In the genomic region with DNA sequence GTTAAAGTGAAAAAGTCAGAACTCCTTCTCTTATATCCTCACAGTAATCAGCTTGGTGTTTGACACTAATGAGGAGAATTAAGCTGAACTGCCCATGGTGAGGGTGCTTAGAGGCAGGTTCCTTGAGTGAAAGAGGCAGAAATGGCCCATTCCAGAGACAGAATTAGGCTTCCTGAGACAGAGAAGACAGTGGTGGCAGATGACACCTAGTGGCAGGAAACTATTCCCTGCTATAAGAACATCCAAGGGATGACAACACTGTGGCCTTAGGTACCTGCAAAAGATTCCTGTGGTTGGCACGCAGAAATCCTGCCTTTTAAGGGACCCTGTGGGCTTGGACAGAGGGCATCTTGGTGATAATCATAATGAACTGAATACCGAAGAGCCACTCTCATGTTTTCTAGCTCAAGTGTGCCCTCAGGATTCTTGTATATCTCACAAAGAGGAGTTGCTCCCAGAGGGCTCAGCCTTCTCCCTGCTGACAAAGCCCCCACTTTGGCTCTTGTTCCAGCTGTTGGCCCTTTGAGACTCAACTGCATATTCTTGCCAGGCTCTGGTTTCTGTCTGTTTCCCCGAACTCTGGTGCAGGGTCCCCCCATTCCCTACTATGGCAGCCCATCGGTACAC, we compare ENCODE assay signal across 9 cellular contexts. TPM values are rescaled to one million over a fixed set of nuclear protein-coding genes. Genes with fewer than 3 reads are reported as not detected.
A peak's percentile ranks its signal among the peaks of the same experiment; 100 is the strongest.
DNase-seq lines count a peak whose midpoint lies in the region; ATAC-seq, FAIRE-seq and TF ChIP-seq lines count a peak whose summit lies in the region.
"Had no signal": no experiment of that assay in that cellular context is flagged by ENCODE, and none has a peak within 500 bp of the region (broad histone marks: within the 10 kb centered on the region; RNA-seq: fewer than 3 reads in every experiment).

No MANE protein-coding gene starts in this region.

- H3K9me3 Mint-ChIP-seq in neural progenitor cell = peaks cover 4% of the 10 kb centered on the region

- H3K4me3 Mint-ChIP-seq in neural progenitor cell = no peak overlapping the region

- H3K36me3 ChIP-seq in neural progenitor cell = no peaks in the 10 kb centered on the region

- no peak overlapping the region for H3K9ac ChIP-seq in neural progenitor cell

- H3K4me3 ChIP-seq in neural progenitor cell = no peak overlapping the region

- no peaks in the 10 kb centered on the region for H3K4me1 Mint-ChIP-seq in neural progenitor cell

- no peaks in the 10 kb centered on the region for H3K4me1 ChIP-seq in neural progenitor cell

- no peak overlapping the region for H3K27ac ChIP-seq in neural progenitor cell
- H3K27ac ChIP-seq: epithelial cell of prostate had no signal

- H3K4me2 ChIP-seq in neural progenitor cell = no peak overlapping the region

- H3K36me3 Mint-ChIP-seq in neural progenitor cell = no peaks in the 10 kb centered on the region

- no peaks in the 10 kb centered on the region for H3F3A ChIP-seq in neural progenitor cell (ENCODE audit: low read depth)

- no peak for ATAC-seq in GM19455 (IDR thresholded peaks at IDR 0.05; ENCODE audit: unreplicated experiment)
- no peak for ATAC-seq in GM21528 (IDR thresholded peaks at IDR 0.05; ENCODE audit: low FRiP score, unreplicated experiment)

- H3K27me3 Mint-ChIP-seq in neural progenitor cell (ENCODE audit: insufficient read depth, low read depth) = peaks cover 2% of the 10 kb centered on the region

- no peaks in the 10 kb centered on the region for H3K9me3 ChIP-seq in neural progenitor cell (ENCODE audit: low read depth)

- no peaks in the 10 kb centered on the region for H3K79me2 ChIP-seq in neural progenitor cell (ENCODE audit: low read depth)

- H3K27me3 ChIP-seq in neural progenitor cell = peaks cover 75% of the 10 kb centered on the region

- DNase-seq in Ammon's horn (ENCODE audit: low spot score) (peak; percentile 85), GM12891 (ENCODE audit: insufficient read length, low spot score) (no peak), NCI-H1417 treated with DMSO at 0.1 percent for 48 hours (lab: John Stamatoyannopoulos, UW) (peak; percentile 8), SW 1271 (lab: John Stamatoyannopoulos, UW) (peak; percentile 6 to 59), fibroblast of the conjunctiva (ENCODE audit: low read depth) (peak; percentile 44), neural progenitor cell (ENCODE audit: low spot score) (peak; percentile 70)

- peak; percentile 70 for TF ChIP-seq CTCF in neural progenitor cell (IDR thresholded peaks at IDR 0.05)

- no peak overlapping the region for H3K27ac Mint-ChIP-seq in neural progenitor cell

- TF ChIP-seq POLR2A in GM12891 (IDR thresholded peaks at IDR 0.05; ENCODE audit: low read depth, low read length) = no peak

- H2AFZ ChIP-seq in neural progenitor cell (replicated peaks) = no peak overlapping the region

- peak; percentile 94 for FAIRE-seq in GM12891 (lab: Jason Lieb, UNC)

- no peaks in the 10 kb centered on the region for H4K20me1 ChIP-seq in neural progenitor cell (ENCODE audit: low read depth)

TF ChIP-seq in GM12891, 5 proteins besides CTCF, POLR2A, EP300 and RAD21:
- TF ChIP-seq TAF1 (IDR thresholded peaks at IDR 0.05; ENCODE audit: low read depth, low read length) (no peak), SPI1 (IDR thresholded peaks at IDR 0.05; ENCODE audit: low read depth, low read length) (no peak), POLR2AphosphoS5 (IDR thresholded peaks at IDR 0.05; ENCODE audit: low read depth, low read length) (no peak), PAX5 (IDR thresholded peaks at IDR 0.05; ENCODE audit: insufficient read depth, low read length, severe bottlenecking) (no peak), POU2F2 (IDR thresholded peaks at IDR 0.05; ENCODE audit: low read depth, low read length) (no peak)

RNA-seq across cellular contexts. Expression of gene KBTBD12, which starts 56.0 kb away (rescaled TPM):
- 0.13 TPM for polyA plus RNA-seq in GM12891 (2012; ENCODE audit: low read depth, missing spikeins)
- 0.15 TPM in 1 of 2 replicates, not detected in the other for total RNA-seq in neural progenitor cell (ENCODE audit: low replicate concordance)
